In the genomic region with DNA sequence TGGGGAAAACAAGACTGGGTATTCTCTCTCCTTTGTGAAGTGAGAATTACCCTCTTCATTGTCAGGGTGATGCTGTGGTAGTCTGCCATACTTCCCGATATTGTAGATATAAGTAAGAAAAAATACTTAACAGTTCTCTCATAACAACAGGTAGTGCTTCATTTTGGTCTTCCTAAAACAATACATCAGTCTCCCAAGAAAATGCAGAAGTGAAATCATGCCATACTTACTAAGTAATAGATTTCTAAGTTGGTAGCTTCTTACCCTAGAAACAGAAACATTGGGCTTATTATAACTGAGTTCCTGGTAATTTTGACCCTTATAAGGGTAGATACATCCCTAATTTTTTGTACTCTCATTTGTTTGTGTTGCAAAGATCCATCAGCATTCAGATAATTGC, we compare ENCODE assay signal across 26 cellular contexts.
"Had no signal": no experiment of that assay in that cellular context is flagged by ENCODE, and none has a peak within 500 bp of the region (broad histone marks: within the 10 kb centered on the region; RNA-seq: fewer than 3 reads in every experiment).

No MANE protein-coding gene starts in this region.

- H3K4me1 ChIP-seq: stomach, suprapubic skin, testis, thyroid gland, tibial artery, tibial nerve, transverse colon, upper lobe of left lung, upper lobe of right lung, uterus, vagina had no signal

- DNase-seq: stimulated activated CD4-positive, alpha-beta T cell treated with anti-CD3 and anti-CD28 coated beads, Interleukin-4, amount 100 ng/mL, for 1 hour; stimulated activated CD4-positive, alpha-beta T cell treated with anti-CD3 and anti-CD28 coated beads, Interleukin-4, amount 100 ng/mL, for 24 hours; stimulated activated CD4-positive, alpha-beta T cell treated with anti-CD3 and anti-CD28 coated beads, Interleukin-4, amount 100 ng/mL, for 4 hours; stimulated activated CD8-positive, alpha-beta memory T cell treated with anti-CD3 and anti-CD28 coated beads, Interleukin-4, amount 100 ng/mL, for 48 hours; stimulated activated naive B cell treated with anti-CD40 and anti-IgM and Interleukin-4, amounts not matched to agents 10 μg/mL and 1 μg/mL and 100 μg/mL, for 72 hours; stimulated activated naive CD4-positive, alpha-beta T cell; stimulated activated naive CD4-positive, alpha-beta T cell treated with Interleukin-2 at 50 U/mL for 16 hours; stimulated activated naive CD8-positive, alpha-beta T cell treated with anti-CD3 and anti-CD28 coated beads, Interleukin-15, amount 100 ng/mL, for 72 hours; stimulated activated naive CD8-positive, alpha-beta T cell treated with anti-CD3 and anti-CD28 coated beads, Interleukin-15, Interleukin-2, amounts not matched to agents 100 U/mL and 50 U/mL, for 24 hours; stomach; substantia nigra; testis; thyroid gland; tibial artery; transverse colon; trophoblast cell; upper lobe of left lung; upper lobe of right lung; uterus had no signal

- H3K4me3 ChIP-seq: stomach, suprapubic skin, testis, thoracic aorta, thyroid gland, tibial artery, tibial nerve, transverse colon, upper lobe of left lung, upper lobe of right lung, uterus, vagina had no signal

- FAIRE-seq: urothelium cell line had no signal

- H3K27ac ChIP-seq: stomach, suprapubic skin, testis, thoracic aorta, thyroid gland, tibial artery, tibial nerve, transverse colon, upper lobe of left lung, upper lobe of right lung, uterus, vagina had no signal

- H3K27me3 ChIP-seq: stomach, suprapubic skin, testis, thyroid gland, tibial artery, tibial nerve, transverse colon, upper lobe of left lung, upper lobe of right lung, uterus, vagina had no signal

- H3K36me3 ChIP-seq: stomach, suprapubic skin, thoracic aorta, thyroid gland, tibial artery, tibial nerve, transverse colon, upper lobe of left lung, upper lobe of right lung, uterus, vagina had no signal

- ATAC-seq: stimulated activated effector memory CD8-positive, alpha-beta T cell treated with anti-CD3 and anti-CD28 coated beads, Interleukin-12 subunit alpha, Interleukin-12 subunit beta, amount 100 ng/mL, for 72 hours; stimulated activated memory B cell treated with anti-CD40 and anti-IgM and Interleukin-4, amounts not matched to agents 10 μg/mL and 1 μg/mL and 100 μg/mL, for 72 hours; stimulated activated naive B cell treated with anti-CD40 and anti-IgM and Interleukin-4, amounts not matched to agents 10 μg/mL and 1 μg/mL and 100 μg/mL, for 72 hours; stimulated activated naive CD8-positive, alpha-beta T cell treated with anti-CD3 and anti-CD28 coated beads, Interleukin-15, amount 100 ng/mL, for 72 hours; stimulated activated naive CD8-positive, alpha-beta T cell treated with anti-CD3 and anti-CD28 coated beads, Interleukin-15, Interleukin-2, amounts not matched to agents 100 U/mL and 50 U/mL, for 24 hours; upper lobe of right lung had no signal

- H3K9me3 ChIP-seq: testis, thoracic aorta, thyroid gland, tibial artery, transverse colon, upper lobe of left lung, upper lobe of right lung, uterus, vagina had no signal
